ENCODE assay signal across 8 cellular contexts in genomic region chr19:12668937-12669271, GRCh38. TPM values are rescaled to one million over a fixed set of nuclear protein-coding genes. Genes with fewer than 3 reads are reported as not detected.
DNase-seq lines count a peak whose midpoint lies in the region; ATAC-seq and TF ChIP-seq lines count a peak whose summit lies in the region.

No MANE protein-coding gene starts in this region.

- CTCF ChIA-PET in activated B cell treated with CpG ODN at 0.5 μM for 24 hours (lab: Charles Lee) = interaction anchor here (1.2 to 1.5 kb wide), 2 partner anchors 29 to 105 kb away, joined by 3 to 4 read pairs; no protein-coding TSS in a partner anchor

- no peaks in the 10 kb centered on the region for H3K27me3 ChIP-seq in layer of hippocampus (ENCODE audit: control insufficient read depth, insufficient read depth, low read length)

- peak; percentile 15 for DNase-seq in AG09319 (ENCODE audit: extremely low read depth, low read depth)
- no peak for DNase-seq in activated B cell treated with CpG ODN at 0.5 μM for 24 hours
- peak in 32 of 61 donors; percentile 34 to 84 (median 57) for DNase-seq in caudate nucleus (lab: John Stamatoyannopoulos, UW)
- peak; percentile 44 to 49 for DNase-seq in stimulated activated CD4-positive, alpha-beta T cell treated with anti-CD3 and anti-CD28 coated beads, Interleukin-15, amount 100 ng/mL, for 48 hours (ENCODE audit: low read depth in 2 of 2)
- DNase-seq in epidermal melanocyte (ENCODE audit: insufficient read length, low spot score) = no peak

- H3K27me3 Mint-ChIP-seq in activated B cell treated with CpG ODN at 0.5 μM for 24 hours = no peaks in the 10 kb centered on the region

- H3K4me1 Mint-ChIP-seq in activated B cell treated with CpG ODN at 0.5 μM for 24 hours = peaks cover 68% of the 10 kb centered on the region

- H3K9me3 Mint-ChIP-seq in activated B cell treated with CpG ODN at 0.5 μM for 24 hours = no peaks in the 10 kb centered on the region

- H3K4me3 Mint-ChIP-seq in activated B cell treated with CpG ODN at 0.5 μM for 24 hours = peak overlapping the region; percentile 97

- no peak for TF ChIP-seq CTCF in AG09319 (IDR thresholded peaks at IDR 0.05; ENCODE audit: low read depth, low read length)
- TF ChIP-seq CTCF in activated B cell treated with CpG ODN at 0.5 μM for 24 hours (IDR thresholded peaks at IDR 0.05) = no peak

- peak; percentile 15 for ATAC-seq in HG03439 (IDR thresholded peaks at IDR 0.05; ENCODE audit: unreplicated experiment)
- no peak for ATAC-seq in activated B cell treated with CpG ODN at 0.5 μM for 24 hours (ENCODE audit: low read depth)
- no peak for ATAC-seq in HG02852 (IDR thresholded peaks at IDR 0.05; ENCODE audit: unreplicated experiment)

- POLR2A ChIA-PET in activated B cell treated with CpG ODN at 0.5 μM for 24 hours (lab: Charles Lee) = interaction anchor here (0.5 to 5.4 kb wide), 18 partner anchors 11 to 228 kb away, joined by 3 to 51 read pairs (median 6); partner anchors contain the start of genes DHPS, FBXW9, JUNB and TNPO2

- H3K36me3 Mint-ChIP-seq in activated B cell treated with CpG ODN at 0.5 μM for 24 hours (ENCODE audit: low read depth) = peaks cover 50% of the 10 kb centered on the region

- intact Hi-C loops in activated B cell treated with CpG ODN at 0.5 μM for 24 hours (cut with micrococcal nuclease) = loop anchor here (1.0 to 5.0 kb wide), 5 partner anchors 12 to 744 kb away; partner anchors contain the start of genes DHPS, TNPO2, ZNF563 and ZNF700

- H3K27ac ChIP-seq in caudate nucleus (ENCODE audit: low read depth, low read length) = peak overlapping the region; percentile 100
- peak overlapping the region; percentile 99 for H3K27ac ChIP-seq in layer of hippocampus (ENCODE audit: low read depth, low read length)

- H3K27ac Mint-ChIP-seq in activated B cell treated with CpG ODN at 0.5 μM for 24 hours = peak overlapping the region; percentile 100

RNA-seq across cellular contexts. Expression of gene WDR83, which starts 2.3 kb away (rescaled TPM):
- 17.7 and 20.8 TPM in 2 replicates for total RNA-seq in activated B cell treated with CpG ODN at 0.5 μM for 24 hours

RNA-seq across cellular contexts. Expression of gene MAN2B1, which starts 2.4 kb away (rescaled TPM):
- total RNA-seq in activated B cell treated with CpG ODN at 0.5 μM for 24 hours = 251 and 291 TPM in 2 replicates

RNA-seq across cellular contexts. Expression of gene DHPS, which starts 12.8 kb away (rescaled TPM):
- total RNA-seq in activated B cell treated with CpG ODN at 0.5 μM for 24 hours = 141 and 160 TPM in 2 replicates

RNA-seq across cellular contexts. Expression of gene GNG14, which starts 18.9 kb away (rescaled TPM):
- total RNA-seq in activated B cell treated with CpG ODN at 0.5 μM for 24 hours = not detected in 2 replicates

RNA-seq across cellular contexts. Expression of gene FBXW9, which starts 27.5 kb away (rescaled TPM):
- 4.7 and 5.2 TPM in 2 replicates for total RNA-seq in activated B cell treated with CpG ODN at 0.5 μM for 24 hours

Comparison
In these comparisons a context has a peak if more than half of its experiments do, and no peak if none do; other contexts are left out.
1. DNase-seq: peak in AG09319 (single experiment), caudate nucleus (32 of 61) and stimulated activated CD4-positive, alpha-beta T cell treated with anti-CD3 and anti-CD28 coated beads, Interleukin-15, amount 100 ng/mL, for 48 hours (2 of 2); none in activated B cell treated with CpG ODN at 0.5 μM for 24 hours (single experiment) and epidermal melanocyte (single experiment).